Comparison of ENCODE assay signal across 1 cellular context in the genomic region with DNA sequence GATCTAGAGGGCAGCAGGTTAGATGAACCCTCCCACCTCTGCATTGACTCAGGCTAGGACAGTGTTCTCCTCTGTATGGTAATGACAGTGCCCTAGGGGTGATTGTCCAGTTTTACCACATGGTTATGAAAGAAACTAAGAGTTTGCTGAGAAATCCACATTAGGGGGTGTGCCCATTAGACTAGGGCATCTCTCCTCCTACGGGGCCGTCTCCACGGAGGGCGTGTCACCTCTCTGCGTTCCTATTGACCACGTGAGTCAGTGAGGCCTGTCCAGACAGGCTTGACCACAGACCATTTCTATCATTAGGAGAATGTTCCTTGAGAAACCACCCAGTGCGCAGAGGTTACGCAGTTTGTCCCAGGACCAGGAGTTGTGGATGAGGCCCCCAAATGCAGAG.
TF ChIP-seq lines count a peak whose summit lies in the region.

No MANE protein-coding gene starts in this region.

TF ChIP-seq in A549, 52 proteins besides CTCF, POLR2A, EP300 and RAD21 (continued from another document):
- TF ChIP-seq ATOH8 (CRISPR knock-in tag; IDR thresholded peaks at IDR 0.05; ENCODE audit: low read depth): no peak
- TF ChIP-seq PHF8 (IDR thresholded peaks at IDR 0.05; ENCODE audit: borderline replicate concordance, low read depth): no peak
- no peak for TF ChIP-seq REST (IDR thresholded peaks at IDR 0.05)
- TF ChIP-seq ZSCAN20 (CRISPR knock-in tag; IDR thresholded peaks at IDR 0.05): no peak
- no peak for TF ChIP-seq RCOR1 (IDR thresholded peaks at IDR 0.05; ENCODE audit: low read depth, low read length)
